Comparison of ENCODE assay signal across 25 cellular contexts in the genomic region with DNA sequence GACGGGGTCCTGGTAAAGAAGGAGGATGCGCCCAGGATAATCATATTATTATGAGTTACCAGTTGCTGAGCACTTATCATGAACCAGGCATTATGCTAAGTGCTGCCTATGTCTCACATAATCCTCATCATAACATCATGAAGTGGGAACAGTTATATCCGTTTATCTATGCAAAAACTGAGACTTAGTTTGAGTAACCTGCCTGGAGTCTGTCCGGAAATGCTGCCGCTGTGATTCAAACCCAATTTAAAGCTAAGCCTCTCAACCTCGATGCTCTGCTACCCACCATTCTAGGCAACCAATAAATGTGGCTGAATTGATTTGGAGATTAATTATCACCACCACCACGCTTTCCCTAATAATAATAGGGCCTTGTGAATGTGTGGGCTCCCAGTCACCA.
"Had no signal": no experiment of that assay in that cellular context is flagged by ENCODE, and none has a peak within 500 bp of the region (broad histone marks: within the 10 kb centered on the region; RNA-seq: fewer than 3 reads in every experiment).

No MANE protein-coding gene starts in this region.

- H3K4me3 ChIP-seq: cardiac muscle cell, MG63, PC-9, SK-N-MC had no signal

- H2AFZ ChIP-seq: PC-9 had no signal

- H3K27me3 ChIP-seq: cardiac muscle cell had no signal

- H3K27ac ChIP-seq: cardiac muscle cell, PC-9, SK-N-MC, VCaP had no signal

- ATAC-seq: activated T-cell treated with anti-CD3 and anti-CD28 coated beads, Interleukin-2, amount 50 U/mL, for 4 hours; activated T-helper 17 cell treated with anti-CD3 and anti-CD28 coated beads, Interleukin-2, amount 50 U/mL, for 72 hours; T-cell had no signal

- H3K4me2 ChIP-seq: PC-9 had no signal

- H3K9me3 ChIP-seq: MG63 had no signal

- DNase-seq: activated CD4-positive, alpha-beta memory T cell treated with anti-CD3 and anti-CD28 coated beads for 36 hours; activated CD4-positive, alpha-beta T cell treated with anti-CD3 and anti-CD28 coated beads, Interleukin-2, amount 10 ng/mL, durations not matched to agents 7 days and 5 days; activated CD4-positive, CD25-positive, alpha-beta regulatory T cell; activated CD8-positive, alpha-beta memory T cell treated with anti-CD3 and anti-CD28 coated beads for 24 hours; activated gamma-delta T cell; activated naive CD4-positive, alpha-beta T cell treated with anti-CD3 and anti-CD28 coated beads for 36 hours; activated T-cell treated with anti-CD3 and anti-CD28 coated beads, Interleukin-2, amount 50 U/mL, for 4 hours; amygdala; KG1; MG63; MV-4-11; NCI-H1092 treated with DMSO at 0.1 percent for 48 hours; NCI-H1436; NCI-H1694 treated with DMSO at 0.1 percent for 48 hours; NCI-H2081; PC-9; T-cell; T-helper 2 cell; T1000 had no signal

- FAIRE-seq: astrocyte, TTC549 had no signal

- H3K36me3 ChIP-seq: cardiac muscle cell, MG63 had no signal
